In genomic region chr11:47715082-47715669, GRCh38 we compare ENCODE assay signal across 1 cellular context.
TF ChIP-seq lines count a peak whose summit lies in the region.

TSS of gene AGBL2 (minus strand) at chr11:47715369. CDS start at chr11:47714650, 719 bp downstream.

TF ChIP-seq in HepG2, 621 proteins besides CTCF, POLR2A, EP300 and RAD21 (continued from another document and continues in another):
- TF ChIP-seq CAMTA2 (CRISPR knock-in tag; IDR thresholded peaks at IDR 0.05; ENCODE audit: borderline replicate concordance) (no peak), HNF4A (CRISPR knock-in tag; IDR thresholded peaks at IDR 0.05) (peak; percentile 32; the same call in 1 of the 2 replicates), MTA1 (CRISPR knock-in tag; IDR thresholded peaks at IDR 0.05; ENCODE audit: borderline replicate concordance) (peak; percentile 57; the same call in 1 of the 2 replicates), ZNF234 (CRISPR knock-in tag; conservative IDR thresholded peaks at IDR 0.05) (peak; percentile 79; the same call in 1 of the 2 replicates), SAP130 (CRISPR knock-in tag; IDR thresholded peaks at IDR 0.05; ENCODE audit: low read depth) (peak; percentile 93), MBD4 (IDR thresholded peaks at IDR 0.05; ENCODE audit: borderline replicate concordance, low read length) (no peak), ZBTB39 (CRISPR knock-in tag; IDR thresholded peaks at IDR 0.05) (peak; percentile 46; the same call in 1 of the 2 replicates), GABPB1 (CRISPR knock-in tag; IDR thresholded peaks at IDR 0.05) (peak; percentile 93), MXD3 (CRISPR knock-in tag; IDR thresholded peaks at IDR 0.05) (peak; percentile 74), ZNF468 (CRISPR knock-in tag; IDR thresholded peaks at IDR 0.05) (0 out of 2 replicates have a peak, but pooled peaks have one; percentile 11), PAX8 (CRISPR knock-in tag; IDR thresholded peaks at IDR 0.05; ENCODE audit: borderline replicate concordance) (no peak), HINFP (CRISPR knock-in tag; IDR thresholded peaks at IDR 0.05; ENCODE audit: low read depth) (no peak; the same call in 1 of the 2 replicates), ZNF33B (CRISPR knock-in tag; IDR thresholded peaks at IDR 0.05) (no peak), ATAD3A (CRISPR knock-in tag; IDR thresholded peaks at IDR 0.05) (no peak), RNF2 (conservative IDR thresholded peaks at IDR 0.05; ENCODE audit: low read depth) (no peak), ZNF598 (CRISPR knock-in tag; IDR thresholded peaks at IDR 0.05; ENCODE audit: borderline replicate concordance) (no peak), ZNF138 (CRISPR knock-in tag; IDR thresholded peaks at IDR 0.05; ENCODE audit: low read depth) (peak; percentile 67; the same call in 1 of the 2 replicates), ARNT (IDR thresholded peaks at IDR 0.05) (no peak), ZBTB49 (CRISPR knock-in tag; IDR thresholded peaks at IDR 0.05; ENCODE audit: borderline replicate concordance) (0 out of 2 replicates have a peak, but pooled peaks have one; percentile 14), KDM5B (CRISPR knock-in tag; IDR thresholded peaks at IDR 0.05; ENCODE audit: borderline replicate concordance) (peak; percentile 44; the same call in 1 of the 2 replicates), ZNF639 (CRISPR knock-in tag; conservative IDR thresholded peaks at IDR 0.05) (no peak), ZBTB38 (CRISPR knock-in tag; IDR thresholded peaks at IDR 0.05) (peak; percentile 35; the same call in 1 of the 2 replicates), ZBTB37 (CRISPR knock-in tag; IDR thresholded peaks at IDR 0.05) (no peak), ZC3H4 (CRISPR knock-in tag; IDR thresholded peaks at IDR 0.05; ENCODE audit: borderline replicate concordance) (no peak), SPEN (CRISPR knock-in tag; IDR thresholded peaks at IDR 0.05; ENCODE audit: low read depth) (peak; percentile 69), NAIF1 (CRISPR knock-in tag; IDR thresholded peaks at IDR 0.05; ENCODE audit: borderline replicate concordance) (peak; percentile 68; the same call in 1 of the 2 replicates), POGK (CRISPR knock-in tag; conservative IDR thresholded peaks at IDR 0.05) (peak; percentile 38; the same call in 1 of the 2 replicates), ZNF430 (CRISPR knock-in tag; IDR thresholded peaks at IDR 0.05) (peak; percentile 47; the same call in 1 of the 2 replicates), CBFB (CRISPR knock-in tag; IDR thresholded peaks at IDR 0.05) (peak; percentile 48; the same call in 1 of the 2 replicates), HDAC6 (IDR thresholded peaks at IDR 0.05; ENCODE audit: low read depth, low read length) (no peak), NR3C1 (CRISPR knock-in tag; IDR thresholded peaks at IDR 0.05) (no peak), ZNF350 (CRISPR knock-in tag; IDR thresholded peaks at IDR 0.05; ENCODE audit: borderline replicate concordance, low read depth) (peak; percentile 64), AHDC1 (CRISPR knock-in tag; IDR thresholded peaks at IDR 0.05; ENCODE audit: borderline replicate concordance) (no peak), XBP1 (CRISPR knock-in tag; IDR thresholded peaks at IDR 0.05) (no peak), AGO2 (optimal IDR thresholded peaks at IDR 0.05; ENCODE audit: low read depth, low read length) (peak; percentile 95), ZMAT3 (CRISPR knock-in tag; conservative IDR thresholded peaks at IDR 0.05) (0 out of 2 replicates have a peak, but pooled peaks have one; percentile 54), ZBTB20 (CRISPR knock-in tag; IDR thresholded peaks at IDR 0.05; ENCODE audit: borderline replicate concordance, low read depth) (peak; percentile 63; the same call in 1 of the 2 replicates), PITX1 (CRISPR knock-in tag; IDR thresholded peaks at IDR 0.05) (peak; percentile 67), CCDC6 (CRISPR knock-in tag; IDR thresholded peaks at IDR 0.05) (peak; percentile 34; the same call in 1 of the 2 replicates), E2F1 (CRISPR knock-in tag; IDR thresholded peaks at IDR 0.05) (peak; percentile 57; the same call in 1 of the 2 replicates)
